In the genomic region with DNA sequence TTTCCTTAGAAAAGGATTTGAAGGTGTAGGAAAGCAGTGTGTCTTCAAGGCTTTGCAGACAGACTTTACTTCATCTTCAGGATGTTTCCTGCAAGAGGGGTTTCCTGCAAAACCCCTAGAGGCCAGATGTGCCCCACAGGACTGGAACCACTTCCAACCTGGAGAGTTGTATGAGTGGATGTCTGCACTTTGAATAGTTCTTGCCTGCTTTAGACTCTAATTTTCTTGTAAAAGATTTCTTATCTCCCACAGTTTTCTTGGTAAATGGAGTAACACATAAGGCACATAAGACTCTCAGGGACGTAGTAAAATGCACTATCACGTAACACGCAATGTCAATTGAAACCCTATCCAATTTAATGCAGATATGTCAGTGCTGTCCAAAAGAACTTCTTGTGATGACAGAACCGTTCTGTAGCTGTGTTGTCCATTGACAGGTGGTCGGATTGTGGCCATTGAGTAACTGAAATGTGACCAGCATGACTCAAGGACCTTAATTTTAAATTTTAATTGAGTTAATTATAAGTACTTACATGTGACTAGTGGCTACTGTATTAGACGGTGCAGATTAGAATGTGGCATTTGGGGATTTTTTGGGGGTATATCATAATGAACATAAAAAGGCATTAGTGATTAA, we compare ENCODE assay signal across 1 cellular context.
TF ChIP-seq lines count a peak whose summit lies in the region.

No MANE protein-coding gene starts in this region.

TF ChIP-seq in IMR-90, 13 proteins besides CTCF, POLR2A, EP300 and RAD21 (continued from another document):
- TF ChIP-seq, protein P1, sequence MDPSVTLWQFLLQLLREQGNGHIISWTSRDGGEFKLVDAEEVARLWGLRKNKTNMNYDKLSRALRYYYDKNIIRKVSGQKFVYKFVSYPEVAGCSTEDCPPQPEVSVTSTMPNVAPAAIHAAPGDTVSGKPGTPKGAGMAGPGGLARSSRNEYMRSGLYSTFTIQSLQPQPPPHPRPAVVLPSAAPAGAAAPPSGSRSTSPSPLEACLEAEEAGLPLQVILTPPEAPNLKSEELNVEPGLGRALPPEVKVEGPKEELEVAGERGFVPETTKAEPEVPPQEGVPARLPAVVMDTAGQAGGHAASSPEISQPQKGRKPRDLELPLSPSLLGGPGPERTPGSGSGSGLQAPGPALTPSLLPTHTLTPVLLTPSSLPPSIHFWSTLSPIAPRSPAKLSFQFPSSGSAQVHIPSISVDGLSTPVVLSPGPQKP (IDR thresholded peaks at IDR 0.05; ENCODE audit: borderline replicate concordance, low read depth, low read length) = no peak
- TF ChIP-seq FOS (IDR thresholded peaks at IDR 0.05; ENCODE audit: low read depth, low read length) (no peak), MXI1 (IDR thresholded peaks at IDR 0.05; ENCODE audit: borderline replicate concordance, low read depth, low read length) (no peak), MAFK (IDR thresholded peaks at IDR 0.05; ENCODE audit: low read depth, low read length) (no peak)
TF ChIP-seq in IMR-90: peak in this region for 0.
